Comparison of ENCODE assay signal across 8 cellular contexts in the genomic region with DNA sequence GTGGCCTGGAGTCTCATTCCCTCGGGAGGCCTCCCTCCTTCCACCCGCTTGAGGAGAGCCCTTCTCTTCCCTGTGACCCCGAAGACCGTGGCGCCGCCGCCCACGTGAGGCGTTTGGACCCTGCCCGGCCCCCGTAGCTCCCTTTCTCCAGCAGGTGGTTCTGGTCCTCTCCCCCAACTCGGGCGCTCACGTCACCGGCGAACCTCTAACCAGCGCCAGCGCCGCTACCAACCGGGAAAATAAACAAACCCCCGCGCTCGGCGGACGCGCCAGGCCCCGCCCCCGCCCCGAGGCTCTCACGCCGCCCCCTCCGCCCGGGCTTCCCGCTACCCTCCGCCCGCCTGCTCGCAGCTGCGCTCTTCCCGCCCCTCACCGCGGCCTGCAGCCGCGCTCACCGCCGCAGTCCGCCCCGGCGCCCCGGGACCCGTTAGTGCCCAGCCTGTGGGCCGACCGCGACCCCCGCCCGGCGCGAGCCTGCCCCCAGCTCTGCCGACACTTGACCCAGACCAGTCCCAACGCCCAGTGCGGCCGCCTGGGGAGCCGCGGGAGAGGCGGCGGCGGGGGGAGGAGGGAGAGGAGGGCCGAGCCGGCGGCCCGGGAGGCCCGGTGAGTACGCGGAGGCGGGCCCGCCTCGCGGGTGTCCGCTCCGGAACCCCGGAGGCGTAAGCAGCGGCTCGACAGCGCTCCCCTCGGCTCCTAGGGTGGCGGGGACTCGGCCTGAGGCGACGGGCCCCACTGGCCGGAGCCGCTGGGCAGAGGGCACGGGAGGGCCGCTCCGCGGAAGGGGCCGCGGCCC.
A peak's percentile ranks its signal among the peaks of the same experiment; 100 is the strongest.
DNase-seq lines count a peak whose midpoint lies in the region; ATAC-seq and TF ChIP-seq lines count a peak whose summit lies in the region.
"Not testable (repeated sequence)": the region's sequence is repeated elsewhere in the genome, so short reads cannot be mapped to it uniquely, and the experiment has no call there.

No MANE protein-coding gene starts in this region.

- H4K20me1 ChIP-seq in OCI-LY3 (ENCODE audit: insufficient read depth, low read length) = not testable (repeated sequence)

- H3K27ac Mint-ChIP-seq in activated T-cell treated with anti-CD3 and anti-CD28 coated beads, Interleukin-2, amount 50 U/mL, for 24 hours = not testable (repeated sequence)

- H3K4me1 Mint-ChIP-seq in activated T-cell treated with anti-CD3 and anti-CD28 coated beads, Interleukin-2, amount 50 U/mL, for 24 hours (ENCODE audit: low read depth) = peaks cover 11% of the 10 kb centered on the region

- not testable (repeated sequence) for H3K9me3 Mint-ChIP-seq in activated T-cell treated with anti-CD3 and anti-CD28 coated beads, Interleukin-2, amount 50 U/mL, for 24 hours

- H3K27ac ChIP-seq in HUES48 (ENCODE audit: low read depth, low read length) (peak overlapping the region; percentile 73), OCI-LY3 (ENCODE audit: low read length) (peak overlapping the region; percentile 54), esophagus squamous epithelium (peak overlapping the region; percentile 83 to 93 (median 88)), muscle layer of colon (ENCODE audit: low read depth, low read length) (peak overlapping the region; percentile 72)

- not testable (repeated sequence) for H3K4me3 Mint-ChIP-seq in activated T-cell treated with anti-CD3 and anti-CD28 coated beads, Interleukin-2, amount 50 U/mL, for 24 hours

- peak in 1 of 4 donors; percentile 20 for TF ChIP-seq POLR2A in esophagus squamous epithelium (IDR thresholded peaks at IDR 0.05)

- peaks cover 23% of the 10 kb centered on the region for H3K36me3 Mint-ChIP-seq in activated T-cell treated with anti-CD3 and anti-CD28 coated beads, Interleukin-2, amount 50 U/mL, for 24 hours (ENCODE audit: low read depth)

- peak overlapping the region; percentile 78 for H3K4me2 ChIP-seq in OCI-LY3 (ENCODE audit: low read length)

- H3K9me3 ChIP-seq in HUES48 (ENCODE audit: control insufficient read depth, insufficient read depth, low read length); OCI-LY3 (ENCODE audit: insufficient read depth, low read length); esophagus squamous epithelium; muscle layer of colon (ENCODE audit: low read length): not testable (repeated sequence)

- peak overlapping the region; percentile 84 for H3K4me3 ChIP-seq in HUES48 (ENCODE audit: low read depth, low read length)
- H3K4me3 ChIP-seq in OCI-LY3 (ENCODE audit: low read length) = peak overlapping the region; percentile 88
- H3K4me3 ChIP-seq in esophagus squamous epithelium = peak overlapping the region; percentile 71 to 91 (median 77)
- H3K4me3 ChIP-seq in muscle layer of colon (ENCODE audit: low read depth in 1 of 2, low read length in 2 of 2) = peak overlapping the region; percentile 59 to 71

- peak overlapping the region; percentile 89 for H2AFZ ChIP-seq in OCI-LY3 (ENCODE audit: low read depth, low read length)

- WGBS in esophagus squamous epithelium, 2 donors = no CpG with 5 or more reads among the region's 97 CpGs

- H3K79me2 ChIP-seq in OCI-LY3 (ENCODE audit: low read length) = not testable (repeated sequence)

- intact Hi-C loops in esophagus squamous epithelium (cut with DNase I) = not testable (repeated sequence)

- not testable (repeated sequence) for H3K27me3 Mint-ChIP-seq in activated T-cell treated with anti-CD3 and anti-CD28 coated beads, Interleukin-2, amount 50 U/mL, for 24 hours

- H3K9ac ChIP-seq in HUES48 (ENCODE audit: low read depth, low read length) (peak overlapping the region; percentile 35; the same call in 1 of the 2 replicates), OCI-LY3 (ENCODE audit: low read length) (peak overlapping the region; percentile 77), muscle layer of colon (ENCODE audit: low read length) (peak overlapping the region; percentile 49)

- not testable (repeated sequence) for H3K4me1 ChIP-seq in HUES48 (ENCODE audit: control insufficient read depth, insufficient read depth, low read length); OCI-LY3 (ENCODE audit: low read length)
- H3K4me1 ChIP-seq in esophagus squamous epithelium (peaks cover 9 to 13% (median 9%) of the 10 kb centered on the region in 3 donors), muscle layer of colon (ENCODE audit: insufficient read depth, low read length) (peaks cover 12% of the 10 kb centered on the region)

- not testable (repeated sequence) for H3K27me3 ChIP-seq in HUES48 (ENCODE audit: control insufficient read depth, insufficient read depth, low read length); OCI-LY3 (ENCODE audit: low read depth, low read length); esophagus squamous epithelium; muscle layer of colon (ENCODE audit: control insufficient read depth in 1 of 2, insufficient read depth in 2 of 2, low read length in 2 of 2)

- ATAC-seq in GM21515 (IDR thresholded peaks at IDR 0.05; ENCODE audit: unreplicated experiment) = peak; percentile 78

- DNase-seq in DMS 273 (lab: John Stamatoyannopoulos, UW; ENCODE audit: unreplicated experiment) = peak; percentile 85
- DNase-seq in activated T-cell treated with anti-CD3 and anti-CD28 coated beads, Interleukin-2, amount 50 U/mL, for 24 hours = peak; percentile 79
- DNase-seq in esophagus squamous epithelium (lab: John Stamatoyannopoulos, UW) = not testable (repeated sequence)
- DNase-seq in stimulated activated CD8-positive, alpha-beta memory T cell treated with anti-CD3 and anti-CD28 coated beads, Interleukin-4, amount 100 ng/mL, for 4 hours (ENCODE audit: low read depth in 2 of 2, low spot score in 1 of 2) = peak; percentile 22 to 48

- H3K36me3 ChIP-seq in HUES48 (ENCODE audit: control insufficient read depth, insufficient read depth, low read length); OCI-LY3 (replicated peaks; ENCODE audit: low read depth, low read length); muscle layer of colon (ENCODE audit: insufficient read depth, low read length): not testable (repeated sequence)
- peaks cover 0 to 20% (median 0%) of the 10 kb centered on the region in 3 donors for H3K36me3 ChIP-seq in esophagus squamous epithelium

- not testable (repeated sequence) for TF ChIP-seq CTCF in OCI-LY3 (IDR thresholded peaks at IDR 0.05; ENCODE audit: low read depth, low read length); esophagus squamous epithelium (IDR thresholded peaks at IDR 0.05)
